10 cellular contexts compared by ENCODE assay signal in genomic region chr11:61334434-61335354, GRCh38. TPM values are rescaled to one million over a fixed set of nuclear protein-coding genes. Genes with fewer than 3 reads are reported as not detected.
A peak's percentile ranks its signal among the peaks of the same experiment; 100 is the strongest.
DNase-seq lines count a peak whose midpoint lies in the region; ATAC-seq and TF ChIP-seq lines count a peak whose summit lies in the region.
"Had no signal": no experiment of that assay in that cellular context is flagged by ENCODE, and none has a peak within 500 bp of the region (broad histone marks: within the 10 kb centered on the region; RNA-seq: fewer than 3 reads in every experiment).

No MANE protein-coding gene starts in this region.

- TF ChIP-seq RAD21 in IMR-90 (IDR thresholded peaks at IDR 0.05; ENCODE audit: low read length): no peak

- no peak overlapping the region for H3K4me3 ChIP-seq in BLaER1 treated with 17β-estradiol and CSF1 and Interleukin-3, amounts not matched to agents 10 nM and 100 nM
- H3K4me3 ChIP-seq in IMR-90 (ENCODE audit: insufficient read depth, low read depth, low read length) (no peak overlapping the region), astrocyte of the spinal cord (ENCODE audit: low read depth, low read length) (no peak overlapping the region), mesendoderm (ENCODE audit: low read length) (no peak overlapping the region)

- peak overlapping the region; percentile 73 for H2AK9ac ChIP-seq in IMR-90 (replicated peaks; ENCODE audit: low read depth, low read length, poor library complexity)

- H4K5ac ChIP-seq in IMR-90 (ENCODE audit: low read depth, low read length) (peak overlapping the region; percentile 34; the same call in 1 of the 2 replicates), mesendoderm (ENCODE audit: low read length) (no peak overlapping the region)

- H3K79me1 ChIP-seq in IMR-90 (ENCODE audit: low read depth in 1 of 2, low read length in 2 of 2) (peaks cover 7 to 32% of the 10 kb centered on the region in 2 experiments), mesendoderm (ENCODE audit: low read length) (no peaks in the 10 kb centered on the region)

- H3K56ac ChIP-seq in IMR-90 (ENCODE audit: extremely low read depth, insufficient read depth, low read length) (no peak overlapping the region), mesendoderm (ENCODE audit: low read length) (peak overlapping the region; percentile 78)

- peak overlapping the region in 8 of 11 experiments; percentile 8 to 98 (median 74); a peak in 12 of 22 replicates for H3K9ac ChIP-seq in BLaER1 treated with 17β-estradiol and CSF1 and Interleukin-3, amounts not matched to agents 10 nM and 100 nM
- no peak overlapping the region for H3K9ac ChIP-seq in IMR-90 (ENCODE audit: low read depth, low read length)
- H3K9ac ChIP-seq in mesendoderm (ENCODE audit: low read length): peak overlapping the region; percentile 39

- POLR2A ChIA-PET in IMR-90 (lab: Charles Lee; ENCODE audit: unreplicated experiment): no interaction called here

- peak overlapping the region; percentile 46 for H2AFZ ChIP-seq in IMR-90 (replicated peaks; ENCODE audit: low read length, poor library complexity)

- BruUV-seq in IMR-90 (replicated peaks; lab: Mats Ljungman, UMichigan): no TSS peak

- peaks cover 14 to 31% (median 25%) of the 10 kb centered on the region in 11 experiments; a peak in 18 of 22 replicates for H4K20me1 ChIP-seq in BLaER1 treated with 17β-estradiol and CSF1 and Interleukin-3, amounts not matched to agents 10 nM and 100 nM
- peaks cover 20% of the 10 kb centered on the region for H4K20me1 ChIP-seq in IMR-90 (ENCODE audit: insufficient read depth, low read length)

- in situ Hi-C loops in IMR-90 (cut with MboI; ENCODE audit: low sequenced_read_pairs): loop anchor here (5.0 kb wide), 1 partner anchor 53 kb away; no protein-coding TSS in a partner anchor
- in situ Hi-C loops in astrocyte of the spinal cord (cut with HindIII; ENCODE audit: low sequenced_read_pairs): no loop called here
- in situ Hi-C loops in KBM-7 (cut with MboI; ENCODE audit: low pct_unique_long_range_greater_than_20kb, low sequenced_read_pairs): no loop called here

- CTCF ChIA-PET in IMR-90 (lab: Yijun Ruan, JAX): interaction anchor here (1.1 to 4.8 kb wide), 2 partner anchors 44 to 50 kb away, joined by 5 to 72 read pairs; no protein-coding TSS in a partner anchor

- no peak overlapping the region for H2BK20ac ChIP-seq in IMR-90 (ENCODE audit: low read depth, low read length)

- peaks cover 30% of the 10 kb centered on the region for H3K79me2 ChIP-seq in mesendoderm (ENCODE audit: control insufficient read depth, insufficient read depth, low read length)

- H3K23ac ChIP-seq in IMR-90 (ENCODE audit: low read depth, low read length): 0 out of 2 replicates have a peak overlapping the region, but pooled peaks have one; percentile 30
- H3K23ac ChIP-seq in mesendoderm (ENCODE audit: low read length): no peak overlapping the region

- H3K4me2 ChIP-seq in BLaER1 treated with 17β-estradiol and CSF1 and Interleukin-3, amounts not matched to agents 10 nM and 100 nM: peak overlapping the region; percentile 81 to 95 (median 94); a peak in 18 of 22 replicates
- no peak overlapping the region for H3K4me2 ChIP-seq in IMR-90 (ENCODE audit: low read depth, low read length)
- no peak overlapping the region for H3K4me2 ChIP-seq in mesendoderm (ENCODE audit: low read length)

- ATAC-seq in IMR-90 (ENCODE audit: low read depth): no peak
- no peak for ATAC-seq in HG02884 (IDR thresholded peaks at IDR 0.05; ENCODE audit: unreplicated experiment)
- ATAC-seq in HG02981 (IDR thresholded peaks at IDR 0.05; ENCODE audit: unreplicated experiment): no peak

- peak overlapping the region; percentile 37; the same call in 1 of the 2 replicates for H4K91ac ChIP-seq in IMR-90 (ENCODE audit: insufficient read depth, low read depth, low read length)

- no peak overlapping the region for H3K18ac ChIP-seq in IMR-90 (ENCODE audit: low read depth, low read length)
- H3K18ac ChIP-seq in mesendoderm (ENCODE audit: low read length): no peak overlapping the region

- WGBS in IMR-90 (ENCODE audit: extremely low coverage in 2 of 2, insufficient read length in 1 of 2), 2 experiments: 93% methylated on average over 3 of the region's 16 CpGs; no CpG with 5 or more reads in 1 of the 2 experiments
- WGBS in mesendoderm (ENCODE audit: extremely low coverage, insufficient coverage, low lambda C conversion rate): no CpG with 5 or more reads among the region's 16 CpGs

- peaks cover 11 to 32% (median 21%) of the 10 kb centered on the region in 11 experiments for H3K36me3 ChIP-seq in BLaER1 treated with 17β-estradiol and CSF1 and Interleukin-3, amounts not matched to agents 10 nM and 100 nM
- H3K36me3 ChIP-seq in IMR-90 (ENCODE audit: control insufficient read depth, insufficient read depth, low read length): peaks cover 8% of the 10 kb centered on the region
- no peaks in the 10 kb centered on the region for H3K36me3 ChIP-seq in mesendoderm (ENCODE audit: control insufficient read depth, insufficient read depth, low read length)
- H3K36me3 ChIP-seq: pancreas had no signal

- H2AK5ac ChIP-seq in IMR-90 (ENCODE audit: low read depth, low read length) (peak overlapping the region; percentile 98), mesendoderm (ENCODE audit: low read length) (peak overlapping the region; percentile 57)

- peak overlapping the region; percentile 56 to 98; a peak in 3 of 4 replicates for H4K8ac ChIP-seq in IMR-90 (ENCODE audit: low read depth in 2 of 2, low read length in 2 of 2)
- no peak overlapping the region for H4K8ac ChIP-seq in mesendoderm (ENCODE audit: low read depth, low read length)

- DNase-seq in IMR-90: peak; percentile 57
- peak; percentile 44 for DNase-seq in astrocyte of the spinal cord (ENCODE audit: low read depth, low spot score)
- peak; percentile 41 for DNase-seq in mesendoderm
- DNase-seq in HuH-7.5 (ENCODE audit: low spot score): no peak
- DNase-seq in KBM-7: no peak
- DNase-seq: NCI-H1048 had no signal

- H3K27me3 ChIP-seq in BLaER1 treated with 17β-estradiol and CSF1 and Interleukin-3, amounts not matched to agents 10 nM and 100 nM: no peaks in the 10 kb centered on the region
- H3K27me3 ChIP-seq in IMR-90 (ENCODE audit: control insufficient read depth, insufficient read depth, low read length) (no peaks in the 10 kb centered on the region), mesendoderm (ENCODE audit: insufficient read depth, low read length, poor library complexity) (no peaks in the 10 kb centered on the region)
- H3K27me3 ChIP-seq: pancreas had no signal

- H2BK5ac ChIP-seq in IMR-90 (ENCODE audit: low read depth, low read length, poor library complexity, severe bottlenecking) (no peak overlapping the region), mesendoderm (ENCODE audit: low read length) (no peak overlapping the region)

- H2BK120ac ChIP-seq in IMR-90 (ENCODE audit: low read depth, low read length) (no peak overlapping the region), mesendoderm (ENCODE audit: low read depth, low read length) (no peak overlapping the region)

- H3K27ac ChIP-seq in BLaER1 treated with 17β-estradiol and CSF1 and Interleukin-3, amounts not matched to agents 10 nM and 100 nM: peak overlapping the region in 4 of 11 experiments; percentile 18 to 96 (median 70); a peak in 5 of 22 replicates
- H3K27ac ChIP-seq in IMR-90 (ENCODE audit: insufficient read depth, low read length) (no peak overlapping the region), mesendoderm (ENCODE audit: low read depth, low read length) (no peak overlapping the region)

- H3K4me1 ChIP-seq in BLaER1 treated with 17β-estradiol and CSF1 and Interleukin-3, amounts not matched to agents 10 nM and 100 nM: peaks cover 49 to 75% (median 59%) of the 10 kb centered on the region in 10 experiments
- H3K4me1 ChIP-seq in IMR-90 (ENCODE audit: control insufficient read depth, insufficient read depth, low read length) (peaks cover 14% of the 10 kb centered on the region), mesendoderm (ENCODE audit: control insufficient read depth, low read depth, low read length) (peaks cover 6% of the 10 kb centered on the region)

- H3K14ac ChIP-seq in IMR-90 (replicated peaks; ENCODE audit: low read depth, low read length): no peak overlapping the region

- peaks cover 6% of the 10 kb centered on the region for H3K9me1 ChIP-seq in IMR-90 (ENCODE audit: insufficient read depth, low read length)

- no peak for TF ChIP-seq CTCF in IMR-90 (conservative IDR thresholded peaks at IDR 0.05; ENCODE audit: low read depth, low read length)
- TF ChIP-seq CTCF in astrocyte of the spinal cord (IDR thresholded peaks at IDR 0.05; ENCODE audit: low read depth, low read length): no peak

- intact Hi-C loops in IMR-90 (cut with micrococcal nuclease): loop anchor here (5.0 to 10.0 kb wide), 2 partner anchors 93 to 300 kb away; partner anchors contain the start of gene CPSF7

- no peak for TF ChIP-seq POLR2A in IMR-90 (IDR thresholded peaks at IDR 0.05; ENCODE audit: low read depth, low read length)

- no peak overlapping the region for H2BK15ac ChIP-seq in IMR-90 (ENCODE audit: low read depth, low read length)
- H2BK15ac ChIP-seq in mesendoderm (replicated peaks; ENCODE audit: low read depth): no peak overlapping the region

- H3K9me3 ChIP-seq in BLaER1 treated with 17β-estradiol and CSF1 and Interleukin-3, amounts not matched to agents 10 nM and 100 nM (replicated peaks in 1 of 11): no peaks in the 10 kb centered on the region
- no peaks in the 10 kb centered on the region for H3K9me3 ChIP-seq in IMR-90 (ENCODE audit: control insufficient read depth, insufficient read depth, low read length)
- H3K9me3 ChIP-seq: pancreas had no signal

- H3K4ac ChIP-seq in IMR-90 (ENCODE audit: low read depth, low read length) (0 out of 2 replicates have a peak overlapping the region, but pooled peaks have one; percentile 97), mesendoderm (ENCODE audit: low read depth, low read length) (no peak overlapping the region)

- dilution Hi-C loops in IMR-90 (cut with HindIII; ENCODE audit: low sequenced_read_pairs, unreplicated experiment): no loop called here

RNA-seq across cellular contexts. Expression of gene TKFC, which starts 1.7 kb away (rescaled TPM):
- 8.9 and 10.4 TPM in 2 replicates for total RNA-seq in IMR-90 (2012; rRNA removed)
- 30.8 and 33.3 TPM in 2 replicates for polyA plus RNA-seq in IMR-90 (2012; rRNA removed)
- 21.8 and 34.0 TPM in 2 replicates for polyA plus RNA-seq in IMR-90 (2012; cell fraction: cytosol; rRNA removed)
- polyA plus RNA-seq in IMR-90 (2012; cell fraction: nucleus; rRNA removed; ENCODE audit: low replicate concordance): 87.0 and 146 TPM in 2 replicates
- polyA plus RNA-seq in mesendoderm (2013, experiment 1 of 2): 17.3 TPM
- polyA plus RNA-seq in mesendoderm (2013, experiment 2 of 2): 16.9 TPM

RNA-seq across cellular contexts. Expression of gene DDB1, which starts 1.8 kb away (rescaled TPM):
- 372 and 412 TPM in 2 replicates for total RNA-seq in IMR-90 (2012; rRNA removed)
- polyA plus RNA-seq in IMR-90 (2012; rRNA removed): 208 and 221 TPM in 2 replicates
- 162 and 168 TPM in 2 replicates for polyA plus RNA-seq in IMR-90 (2012; cell fraction: cytosol; rRNA removed)
- polyA plus RNA-seq in IMR-90 (2012; cell fraction: nucleus; rRNA removed; ENCODE audit: low replicate concordance): 150 and 234 TPM in 2 replicates
- 111 TPM for polyA plus RNA-seq in mesendoderm (2013, experiment 1 of 2)
- polyA plus RNA-seq in mesendoderm (2013, experiment 2 of 2): 111 TPM

RNA-seq across cellular contexts. Expression of gene CYB561A3, which starts 27.0 kb away (rescaled TPM):
- 13.6 and 15.3 TPM in 2 replicates for total RNA-seq in IMR-90 (2012; rRNA removed)
- polyA plus RNA-seq in IMR-90 (2012; rRNA removed): 36.5 and 39.2 TPM in 2 replicates
- polyA plus RNA-seq in IMR-90 (2012; cell fraction: cytosol; rRNA removed): 54.8 and 95.7 TPM in 2 replicates
- polyA plus RNA-seq in IMR-90 (2012; cell fraction: nucleus; rRNA removed; ENCODE audit: low replicate concordance): 63.9 and 103 TPM in 2 replicates
- 12.7 TPM for polyA plus RNA-seq in mesendoderm (2013, experiment 1 of 2)
- 13.1 TPM for polyA plus RNA-seq in mesendoderm (2013, experiment 2 of 2)

RNA-seq across cellular contexts. Expression of gene TMEM138, which starts 27.5 kb away (rescaled TPM):
- total RNA-seq in IMR-90 (2012; rRNA removed): 16.7 and 16.8 TPM in 2 replicates
- 53.2 and 55.9 TPM in 2 replicates for polyA plus RNA-seq in IMR-90 (2012; rRNA removed)
- polyA plus RNA-seq in IMR-90 (2012; cell fraction: cytosol; rRNA removed): 27.1 and 40.7 TPM in 2 replicates
- polyA plus RNA-seq in IMR-90 (2012; cell fraction: nucleus; rRNA removed; ENCODE audit: low replicate concordance): 49.7 and 117 TPM in 2 replicates
- polyA plus RNA-seq in mesendoderm (2013, experiment 1 of 2): 52.8 TPM
- 51.4 TPM for polyA plus RNA-seq in mesendoderm (2013, experiment 2 of 2)

RNA-seq across cellular contexts. Expression of gene VWCE, which starts 39.6 kb away (rescaled TPM):
- under 0.01 and 0.28 TPM in 2 replicates for total RNA-seq in IMR-90 (2012; rRNA removed)
- polyA plus RNA-seq in IMR-90 (2012; rRNA removed): 1.1 and 1.7 TPM in 2 replicates
- 0.37 and 0.81 TPM in 2 replicates for polyA plus RNA-seq in IMR-90 (2012; cell fraction: cytosol; rRNA removed)
- 11.2 and 17.0 TPM in 2 replicates for polyA plus RNA-seq in IMR-90 (2012; cell fraction: nucleus; rRNA removed; ENCODE audit: low replicate concordance)
- polyA plus RNA-seq in mesendoderm (2013, experiment 1 of 2): 7.1 TPM
- polyA plus RNA-seq in mesendoderm (2013, experiment 2 of 2): 6.7 TPM

Comparison
In these comparisons a context has a peak if more than half of its experiments do, and no peak if none do; other contexts are left out.
1. H3K4me2 ChIP-seq: peak in BLaER1 treated with 17β-estradiol and CSF1 and Interleukin-3, amounts not matched to agents 10 nM and 100 nM (11 of 11); none in IMR-90 (single experiment) and mesendoderm (single experiment).
2. DNase-seq: peak in IMR-90 (single experiment), astrocyte of the spinal cord (single experiment) and mesendoderm (single experiment); none in HuH-7.5 (single experiment) and KBM-7 (single experiment).